ENCODE assay signal across 10 cellular contexts in the genomic region with DNA sequence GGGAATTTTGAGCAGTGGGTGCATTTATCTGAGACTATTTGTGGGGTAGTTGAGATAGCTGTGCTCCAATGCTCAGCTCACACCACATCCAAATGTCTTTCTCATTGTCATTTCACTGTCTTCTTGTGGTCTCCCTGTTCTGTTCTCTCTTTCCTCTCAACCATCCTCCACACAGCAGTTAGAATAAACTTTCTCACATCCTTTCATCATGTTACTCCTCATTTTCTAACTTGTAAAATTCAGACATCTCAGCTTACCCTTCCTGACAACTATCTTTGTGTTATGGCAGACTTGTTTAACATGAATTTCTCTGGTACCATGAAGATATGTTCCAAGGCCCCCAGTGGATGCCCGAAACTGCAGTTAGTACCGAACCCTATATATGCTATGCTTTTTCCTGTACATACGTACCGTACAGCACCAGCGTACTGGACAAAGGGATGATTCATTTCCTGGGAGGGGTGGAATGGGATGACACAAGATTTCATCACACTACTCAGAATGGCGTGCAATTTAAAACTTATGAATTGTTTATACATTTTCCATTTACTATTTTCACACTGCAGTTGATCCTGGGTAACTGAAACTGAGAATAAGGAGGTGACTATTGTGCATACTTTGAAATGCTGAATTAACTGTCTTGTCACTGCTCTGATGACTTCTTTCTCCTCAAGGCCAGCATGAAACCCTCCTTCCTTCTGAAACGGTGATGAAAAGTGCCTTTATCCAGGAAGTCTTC.
DNase-seq lines count a peak whose midpoint lies in the region; ATAC-seq and TF ChIP-seq lines count a peak whose summit lies in the region.
"Had no signal": no experiment of that assay in that cellular context is flagged by ENCODE, and none has a peak within 500 bp of the region (broad histone marks: within the 10 kb centered on the region; RNA-seq: fewer than 3 reads in every experiment).

No MANE protein-coding gene starts in this region.

- no peak for ATAC-seq in GM21576 (IDR thresholded peaks at IDR 0.05; ENCODE audit: unreplicated experiment)
- ATAC-seq in HG02798 (IDR thresholded peaks at IDR 0.05; ENCODE audit: poor library complexity, unreplicated experiment): no peak
- ATAC-seq in GM21786 (IDR thresholded peaks at IDR 0.05; ENCODE audit: unreplicated experiment): no peak

- H3K4me3 Mint-ChIP-seq in activated CD4-positive, alpha-beta T cell treated with anti-CD3 and anti-CD28 coated beads, Interleukin-2, amount 10 ng/mL, durations not matched to agents 24 days and 14 days: peak overlapping the region; percentile 86

- H3K4me1 Mint-ChIP-seq in activated CD4-positive, alpha-beta T cell treated with anti-CD3 and anti-CD28 coated beads, Interleukin-2, amount 10 ng/mL, durations not matched to agents 24 days and 14 days: peaks cover 62% of the 10 kb centered on the region

- peak overlapping the region; percentile 98 for H3K27ac Mint-ChIP-seq in activated CD4-positive, alpha-beta T cell treated with anti-CD3 and anti-CD28 coated beads, Interleukin-2, amount 10 ng/mL, durations not matched to agents 24 days and 14 days

- H3K27me3 Mint-ChIP-seq in activated CD4-positive, alpha-beta T cell treated with anti-CD3 and anti-CD28 coated beads, Interleukin-2, amount 10 ng/mL, durations not matched to agents 24 days and 14 days: no peaks in the 10 kb centered on the region

- no peak for TF ChIP-seq CTCF in fibroblast of mammary gland (conservative IDR thresholded peaks at IDR 0.05; ENCODE audit: control insufficient read depth, insufficient read depth, low read depth, low read length)

- intact Hi-C loops in activated CD4-positive, alpha-beta T cell treated with anti-CD3 and anti-CD28 coated beads, Interleukin-2, amount 10 ng/mL, durations not matched to agents 24 days and 14 days (cut with micrococcal nuclease): loop anchor here (1.0 to 10.0 kb wide), 9 partner anchors 8 to 1155 kb away; partner anchors contain the start of genes RPAP3, SCAF11, SLC38A1 and SLC38A2

- H3K36me3 Mint-ChIP-seq in activated CD4-positive, alpha-beta T cell treated with anti-CD3 and anti-CD28 coated beads, Interleukin-2, amount 10 ng/mL, durations not matched to agents 24 days and 14 days (ENCODE audit: low read depth): peaks cover 14% of the 10 kb centered on the region

- H3K9me3 Mint-ChIP-seq in activated CD4-positive, alpha-beta T cell treated with anti-CD3 and anti-CD28 coated beads, Interleukin-2, amount 10 ng/mL, durations not matched to agents 24 days and 14 days: peaks cover 6% of the 10 kb centered on the region

- H3K4me3 ChIP-seq in fibroblast of mammary gland (ENCODE audit: control insufficient read depth, low read depth, low read length): no peak overlapping the region

- peak; percentile 33 for DNase-seq in stimulated activated naive CD4-positive, alpha-beta T cell treated with Interleukin-2 at 50 U/mL for 16 hours (lab: John Stamatoyannopoulos, UW)
- DNase-seq in stimulated activated naive CD4-positive, alpha-beta T cell (lab: John Stamatoyannopoulos, UW): no peak
- DNase-seq in activated CD4-positive, alpha-beta T cell treated with anti-CD3 and anti-CD28 coated beads, Interleukin-2, amount 10 ng/mL, durations not matched to agents 24 days and 14 days: peak; percentile 83
- peak; percentile 92 for DNase-seq in fibroblast of mammary gland (ENCODE audit: low read depth)
- no peak for DNase-seq in effector CD8-positive, alpha-beta T cell (lab: John Stamatoyannopoulos, UW)
- DNase-seq: DMS 273 treated with DMSO at 0.1 percent for 48 hours, kidney had no signal

Comparison
In these comparisons a context has a peak if more than half of its experiments do, and no peak if none do; other contexts are left out.
1. DNase-seq: peak in stimulated activated naive CD4-positive, alpha-beta T cell treated with Interleukin-2 at 50 U/mL for 16 hours (single experiment), activated CD4-positive, alpha-beta T cell treated with anti-CD3 and anti-CD28 coated beads, Interleukin-2, amount 10 ng/mL, durations not matched to agents 24 days and 14 days (single experiment) and fibroblast of mammary gland (single experiment); none in stimulated activated naive CD4-positive, alpha-beta T cell (0 of 6) and effector CD8-positive, alpha-beta T cell (single experiment).